Comparison of ENCODE assay signal across 22 cellular contexts in genomic region chr1:88741413-88741812, GRCh38. TPM values are rescaled to one million over a fixed set of nuclear protein-coding genes. Genes with fewer than 3 reads are reported as not detected.
DNase-seq lines count a peak whose midpoint lies in the region; ATAC-seq, FAIRE-seq and TF ChIP-seq lines count a peak whose summit lies in the region.
"Had no signal": no experiment of that assay in that cellular context is flagged by ENCODE, and none has a peak within 500 bp of the region (broad histone marks: within the 10 kb centered on the region; RNA-seq: fewer than 3 reads in every experiment).

No MANE protein-coding gene starts in this region.

- no peak overlapping the region for H3K4me3 ChIP-seq in IMR-90 (ENCODE audit: insufficient read depth, low read depth, low read length)
- H3K4me3 ChIP-seq in brain microvascular endothelial cell (ENCODE audit: low read depth, low read length), result no peak overlapping the region
- no peak overlapping the region for H3K4me3 ChIP-seq in trophoblast cell (ENCODE audit: low read depth, low read length)
- H3K4me3 ChIP-seq: lower lobe of right lung, prostate gland, upper lobe of right lung had no signal

- no peak overlapping the region for H3K4me3 Mint-ChIP-seq in chondrocyte (ENCODE audit: unreplicated experiment)
- H3K4me3 Mint-ChIP-seq: activated CD4-positive, alpha-beta T cell treated with anti-CD3 and anti-CD28 coated beads, Interleukin-2, amount 10 ng/mL, durations not matched to agents 24 days and 14 days; activated naive CD4-positive, alpha-beta T cell treated with anti-CD3 and anti-CD28 coated beads, Interleukin-2, amount 10 ng/mL, durations not matched to agents 7 days and 5 days; CD8-positive, alpha-beta T cell had no signal

- H2BK15ac ChIP-seq in IMR-90 (ENCODE audit: low read depth, low read length), result no peak overlapping the region

- TF ChIP-seq CTCF in IMR-90 (conservative IDR thresholded peaks at IDR 0.05; ENCODE audit: low read depth, low read length) (no peak), brain microvascular endothelial cell (IDR thresholded peaks at IDR 0.05; ENCODE audit: low read depth, low read length, missing control alignments) (no peak), chondrocyte (IDR thresholded peaks at IDR 0.05) (no peak)

- intact Hi-C loops in IMR-90 (cut with micrococcal nuclease), result no loop called here
- intact Hi-C loops in left ventricle myocardium superior (cut with micrococcal nuclease), result no loop called here

- BruUV-seq in IMR-90 (replicated peaks; lab: Mats Ljungman, UMichigan), result no TSS peak

- H3K18ac ChIP-seq in IMR-90 (ENCODE audit: low read depth, low read length) (no peak overlapping the region), trophoblast cell (ENCODE audit: low read length) (no peak overlapping the region)

- H3K79me1 ChIP-seq in IMR-90 (ENCODE audit: low read depth in 1 of 2, low read length in 2 of 2) (peaks cover 31 to 45% of the 10 kb centered on the region in 2 experiments), trophoblast cell (ENCODE audit: low read length) (peaks cover 2% of the 10 kb centered on the region)

- H3K9me1 ChIP-seq in IMR-90 (ENCODE audit: insufficient read depth, low read length), result peaks cover 9% of the 10 kb centered on the region

- H2BK120ac ChIP-seq in IMR-90 (ENCODE audit: low read depth, low read length) (no peak overlapping the region), trophoblast cell (ENCODE audit: insufficient read depth, low read length, poor library complexity) (no peak overlapping the region)

- no peak for TF ChIP-seq RAD21 in IMR-90 (IDR thresholded peaks at IDR 0.05; ENCODE audit: low read length)

- no peak overlapping the region for H2AFZ ChIP-seq in IMR-90 (replicated peaks; ENCODE audit: low read length, poor library complexity)
- H2AFZ ChIP-seq in trophoblast cell (ENCODE audit: insufficient read depth, low read length, poor library complexity), result no peak overlapping the region

- H3K27me3 Mint-ChIP-seq in chondrocyte (ENCODE audit: low read depth), result no peaks in the 10 kb centered on the region
- H3K27me3 Mint-ChIP-seq: activated CD4-positive, alpha-beta T cell treated with anti-CD3 and anti-CD28 coated beads, Interleukin-2, amount 10 ng/mL, durations not matched to agents 24 days and 14 days; activated naive CD4-positive, alpha-beta T cell treated with anti-CD3 and anti-CD28 coated beads, Interleukin-2, amount 10 ng/mL, durations not matched to agents 7 days and 5 days; naive B cell had no signal

- H2BK5ac ChIP-seq in IMR-90 (ENCODE audit: low read depth, low read length, poor library complexity, severe bottlenecking) (no peak overlapping the region), trophoblast cell (ENCODE audit: low read depth, low read length, poor library complexity) (no peak overlapping the region)

- no peak overlapping the region for H2BK12ac ChIP-seq in trophoblast cell (ENCODE audit: low read length)

- no peak overlapping the region for H3K27ac Mint-ChIP-seq in chondrocyte (ENCODE audit: unreplicated experiment)
- H3K27ac Mint-ChIP-seq: activated CD4-positive, alpha-beta T cell treated with anti-CD3 and anti-CD28 coated beads, Interleukin-2, amount 10 ng/mL, durations not matched to agents 24 days and 14 days; activated naive CD4-positive, alpha-beta T cell treated with anti-CD3 and anti-CD28 coated beads, Interleukin-2, amount 10 ng/mL, durations not matched to agents 7 days and 5 days; CD8-positive, alpha-beta T cell; naive B cell had no signal

- CTCF ChIA-PET in IMR-90 (lab: Yijun Ruan, JAX), result no interaction called here

- TF ChIP-seq POLR2A in IMR-90 (IDR thresholded peaks at IDR 0.05; ENCODE audit: low read depth, low read length) (no peak), GM12892 (IDR thresholded peaks at IDR 0.05; ENCODE audit: low read depth, low read length) (no peak)

- WGBS in IMR-90 (ENCODE audit: extremely low coverage in 2 of 2, insufficient read length in 1 of 2), 2 experiments, result no CpG with 5 or more reads among the region's 2 CpGs
- WGBS in trophoblast cell (ENCODE audit: extremely low coverage, insufficient coverage, insufficient read length), result no CpG with 5 or more reads among the region's 2 CpGs

- no peak overlapping the region for H2AK5ac ChIP-seq in IMR-90 (ENCODE audit: low read depth, low read length)
- no peak overlapping the region for H2AK5ac ChIP-seq in trophoblast cell (ENCODE audit: low read length)

- H4K8ac ChIP-seq in IMR-90 (ENCODE audit: low read depth in 2 of 2, low read length in 2 of 2) (no peak overlapping the region), trophoblast cell (ENCODE audit: low read depth, low read length) (no peak overlapping the region)

- H3K4me1 ChIP-seq in IMR-90 (ENCODE audit: control insufficient read depth, insufficient read depth, low read length) (peaks cover 3% of the 10 kb centered on the region; the same call in 1 of the 2 replicates), trophoblast cell (ENCODE audit: control insufficient read depth in 1 of 2, insufficient read depth in 2 of 2, low read length in 2 of 2) (peaks cover 8 to 12% of the 10 kb centered on the region in 2 experiments)
- H3K4me1 ChIP-seq: lower lobe of right lung, prostate gland, upper lobe of right lung had no signal

- H3K36me3 ChIP-seq in IMR-90 (ENCODE audit: control insufficient read depth, insufficient read depth, low read length) (peaks cover 3% of the 10 kb centered on the region; the same call in 1 of the 2 replicates), brain microvascular endothelial cell (replicated peaks) (no peaks in the 10 kb centered on the region), trophoblast cell (ENCODE audit: control insufficient read depth in 1 of 2, insufficient read depth in 2 of 2, low read length in 2 of 2) (peaks cover 0 to 5% of the 10 kb centered on the region in 2 experiments)
- H3K36me3 ChIP-seq: prostate gland had no signal

- no peak overlapping the region for H2BK20ac ChIP-seq in IMR-90 (ENCODE audit: low read depth, low read length)

- H3K4ac ChIP-seq in IMR-90 (ENCODE audit: low read depth, low read length), result no peak overlapping the region
- no peak overlapping the region for H3K4ac ChIP-seq in trophoblast cell (ENCODE audit: low read depth, low read length)

- peaks cover 2% of the 10 kb centered on the region for H3K79me2 ChIP-seq in trophoblast cell (ENCODE audit: control insufficient read depth, insufficient read depth, low read length, poor library complexity)

- H3K9me3 ChIP-seq in IMR-90 (ENCODE audit: control insufficient read depth, insufficient read depth, low read length) (no peaks in the 10 kb centered on the region), trophoblast cell (ENCODE audit: insufficient read depth, low read depth, low read length) (no peaks in the 10 kb centered on the region)
- H3K9me3 ChIP-seq: prostate gland, upper lobe of right lung had no signal

- no peak overlapping the region for H4K12ac ChIP-seq in trophoblast cell (ENCODE audit: low read depth, low read length)

- POLR2A ChIA-PET in IMR-90 (lab: Charles Lee; ENCODE audit: unreplicated experiment), result no interaction called here

- ATAC-seq in IMR-90 (ENCODE audit: low read depth) (peak; percentile 67), left ventricle myocardium superior (no peak)
- ATAC-seq: CD8-positive, alpha-beta T cell; lower lobe of right lung; stimulated activated naive CD8-positive, alpha-beta T cell treated with anti-CD3 and anti-CD28 coated beads, Interleukin-15, Interleukin-2, amounts not matched to agents 100 U/mL and 50 U/mL, for 24 hours; upper lobe of right lung had no signal

- H2AK9ac ChIP-seq in IMR-90 (replicated peaks; ENCODE audit: low read depth, low read length, poor library complexity), result no peak overlapping the region

- H4K91ac ChIP-seq in IMR-90 (ENCODE audit: insufficient read depth, low read depth, low read length), result no peak overlapping the region
- H4K91ac ChIP-seq in trophoblast cell (ENCODE audit: low read depth, low read length), result no peak overlapping the region

- no peaks in the 10 kb centered on the region for H3K9me3 Mint-ChIP-seq in chondrocyte (ENCODE audit: low read depth)
- H3K9me3 Mint-ChIP-seq: activated CD4-positive, alpha-beta T cell treated with anti-CD3 and anti-CD28 coated beads, Interleukin-2, amount 10 ng/mL, durations not matched to agents 24 days and 14 days; activated naive CD4-positive, alpha-beta T cell treated with anti-CD3 and anti-CD28 coated beads, Interleukin-2, amount 10 ng/mL, durations not matched to agents 7 days and 5 days had no signal

- H3K27me3 ChIP-seq in IMR-90 (ENCODE audit: control insufficient read depth, insufficient read depth, low read length), result no peaks in the 10 kb centered on the region
- H3K27me3 ChIP-seq in brain microvascular endothelial cell (replicated peaks), result no peaks in the 10 kb centered on the region
- no peaks in the 10 kb centered on the region for H3K27me3 ChIP-seq in trophoblast cell (ENCODE audit: insufficient read depth, low read length)
- H3K27me3 ChIP-seq: upper lobe of right lung had no signal

- no peak overlapping the region for H3K56ac ChIP-seq in IMR-90 (ENCODE audit: extremely low read depth, insufficient read depth, low read length)

- peaks cover 17% of the 10 kb centered on the region for H3K4me1 Mint-ChIP-seq in chondrocyte (ENCODE audit: low read depth)

- peaks cover 21% of the 10 kb centered on the region for H4K20me1 ChIP-seq in IMR-90 (ENCODE audit: insufficient read depth, low read length)

- H3K9ac ChIP-seq in IMR-90 (ENCODE audit: low read depth, low read length) (no peak overlapping the region), trophoblast cell (ENCODE audit: low read length) (no peak overlapping the region)

- dilution Hi-C loops in IMR-90 (cut with HindIII; ENCODE audit: low sequenced_read_pairs, unreplicated experiment), result no loop called here

- DNase-seq in ACHN (peak; percentile 11), IMR-90 (peak; percentile 77), brain microvascular endothelial cell (peak; percentile 6), foreskin melanocyte (peak; percentile 80), chondrocyte (ENCODE audit: low spot score) (no peak), GM12892 (ENCODE audit: insufficient read length) (no peak), left ventricle myocardium superior (no peak), trophoblast cell (no peak)
- DNase-seq: activated CD4-positive, alpha-beta T cell treated with anti-CD3 and anti-CD28 coated beads, Interleukin-2, amount 10 ng/mL, durations not matched to agents 24 days and 14 days; activated naive CD4-positive, alpha-beta T cell treated with anti-CD3 and anti-CD28 coated beads, Interleukin-2, amount 10 ng/mL, durations not matched to agents 7 days and 5 days; CD8-positive, alpha-beta T cell; DND-41; effector CD8-positive, alpha-beta T cell; H7; lower lobe of right lung; naive B cell; NCI-H446; stimulated activated naive CD8-positive, alpha-beta T cell treated with anti-CD3 and anti-CD28 coated beads, Interleukin-15, Interleukin-2, amounts not matched to agents 100 U/mL and 50 U/mL, for 24 hours; T1000; upper lobe of right lung had no signal

- no peak overlapping the region for H3K23ac ChIP-seq in IMR-90 (ENCODE audit: low read depth, low read length)
- H3K23ac ChIP-seq in trophoblast cell (ENCODE audit: low read length), result no peak overlapping the region

- no peak overlapping the region for H4K5ac ChIP-seq in IMR-90 (ENCODE audit: low read depth, low read length)

- no peak overlapping the region for H3K4me2 ChIP-seq in IMR-90 (ENCODE audit: low read depth, low read length)
- no peak overlapping the region for H3K4me2 ChIP-seq in trophoblast cell (ENCODE audit: low read length)

- no peak overlapping the region for H3K27ac ChIP-seq in IMR-90 (ENCODE audit: insufficient read depth, low read length)
- H3K27ac ChIP-seq in brain microvascular endothelial cell, result peak overlapping the region; percentile 3
- no peak overlapping the region for H3K27ac ChIP-seq in trophoblast cell (ENCODE audit: low read depth, low read length)
- H3K27ac ChIP-seq: lower lobe of right lung, prostate gland, upper lobe of right lung had no signal

- H3K36me3 Mint-ChIP-seq in chondrocyte (ENCODE audit: low read depth), result peaks cover 5% of the 10 kb centered on the region

- in situ Hi-C loops in ACHN (cut with HindIII; ENCODE audit: low pct_ligation_motif_present, low pct_unique_long_range_greater_than_20kb, low sequenced_read_pairs), result no loop called here
- in situ Hi-C loops in IMR-90 (cut with MboI; ENCODE audit: low sequenced_read_pairs), result loop anchor here (10.0 kb wide), 1 partner anchor 133 kb away; no protein-coding TSS in a partner anchor
- in situ Hi-C loops in brain microvascular endothelial cell (cut with HindIII; ENCODE audit: low pct_ligation_motif_present, low sequenced_read_pairs), result no loop called here

- H3K14ac ChIP-seq in IMR-90 (replicated peaks; ENCODE audit: low read depth, low read length) (no peak overlapping the region), trophoblast cell (ENCODE audit: low read length) (no peak overlapping the region)

- no peak for FAIRE-seq in GM12892 (lab: Jason Lieb, UNC)
- FAIRE-seq: HTR-8/SVneo had no signal

RNA-seq across cellular contexts. Expression of gene PKN2, which starts 57.3 kb away (rescaled TPM):
- total RNA-seq in IMR-90 (2012; rRNA removed) (22.2 and 40.8 TPM in 2 replicates), chondrocyte (26.1 to 34.4 TPM (median 29.8 TPM) in 3 replicates), left ventricle myocardium superior (32.7 TPM)
- polyA plus RNA-seq in IMR-90 (2012; rRNA removed), result 9.9 and 12.7 TPM in 2 replicates
- polyA plus RNA-seq in IMR-90 (2012; cell fraction: cytosol; rRNA removed), result 1.1 and 1.4 TPM in 2 replicates
- 2.8 and 30.9 TPM in 2 replicates for polyA plus RNA-seq in IMR-90 (2012; cell fraction: nucleus; rRNA removed; ENCODE audit: low replicate concordance)
- 10.1 TPM for polyA plus RNA-seq in GM12892 (2012; ENCODE audit: missing spikeins)
- polyA plus RNA-seq in trophoblast cell (2013), result 23.8 and 24.5 TPM in 2 replicates

Comparison
In these comparisons a context has a peak if more than half of its experiments do, and no peak if none do; other contexts are left out.
1. DNase-seq: peak in ACHN (single experiment), IMR-90 (single experiment), brain microvascular endothelial cell (single experiment) and foreskin melanocyte (single experiment); none in chondrocyte (single experiment), GM12892 (single experiment), left ventricle myocardium superior (single experiment) and trophoblast cell (0 of 2).